Comparison of ENCODE assay signal across 16 cellular contexts in the genomic region with DNA sequence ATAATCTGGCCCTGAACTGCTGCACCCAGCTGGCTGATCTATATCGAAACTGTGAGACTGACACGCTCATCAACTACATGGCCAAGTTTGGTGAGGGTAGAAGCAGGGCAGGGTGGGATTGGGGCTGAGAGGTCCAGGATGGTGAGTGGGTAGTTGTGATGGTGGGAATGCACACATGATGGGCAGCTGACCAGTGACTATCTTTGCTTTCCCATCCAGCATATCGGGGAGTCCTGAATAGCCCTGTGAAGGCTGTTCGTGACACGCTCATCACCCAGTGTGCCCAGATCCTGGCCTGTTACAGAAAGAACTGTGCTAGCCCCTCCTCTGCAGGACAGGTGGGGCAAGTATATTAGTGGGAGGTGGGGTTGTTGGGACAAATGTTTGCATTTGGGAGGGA. TPM values are rescaled to one million over a fixed set of nuclear protein-coding genes. Genes with fewer than 3 reads are reported as not detected.
DNase-seq lines count a peak whose midpoint lies in the region; ATAC-seq and TF ChIP-seq lines count a peak whose summit lies in the region.
"Had no signal": no experiment of that assay in that cellular context is flagged by ENCODE, and none has a peak within 500 bp of the region (broad histone marks: within the 10 kb centered on the region; RNA-seq: fewer than 3 reads in every experiment).

No MANE protein-coding gene starts in this region.

- no peaks in the 10 kb centered on the region for H3K9me3 Mint-ChIP-seq in CD4-positive, alpha-beta T cell
- H3K9me3 Mint-ChIP-seq in activated CD8-positive, alpha-beta T cell treated with anti-CD3 and anti-CD28 coated beads for 36 hours, result no peaks in the 10 kb centered on the region
- no peaks in the 10 kb centered on the region for H3K9me3 Mint-ChIP-seq in natural killer cell
- H3K9me3 Mint-ChIP-seq: stimulated activated naive B cell treated with anti-CD40 and anti-IgM and Interleukin-4, amounts not matched to agents 10 μg/mL and 1 μg/mL and 100 μg/mL, for 72 hours had no signal

- peaks cover 12% of the 10 kb centered on the region for H3F3A ChIP-seq in DOHH2 (ENCODE audit: control insufficient read depth, insufficient read depth)

- CTCF ChIA-PET in CD4-positive, alpha-beta T cell (lab: Charles Lee), result interaction anchor here (0.8 to 3.1 kb wide), 11 partner anchors 9 to 473 kb away, joined by 3 to 18 read pairs (median 5); partner anchors contain the start of gene CHCHD1
- CTCF ChIA-PET in activated CD8-positive, alpha-beta T cell treated with anti-CD3 and anti-CD28 coated beads for 36 hours (lab: Charles Lee), result interaction anchor here (1.3 to 2.5 kb wide), 6 partner anchors 10 to 53 kb away, joined by 3 to 25 read pairs (median 11); partner anchors contain the start of genes CHCHD1 and SEC24C

- H3K4me2 ChIP-seq in DOHH2 (ENCODE audit: low read length), result peak overlapping the region; percentile 43
- H3K4me2 ChIP-seq: hepatocyte had no signal

- no peaks in the 10 kb centered on the region for H3K27me3 Mint-ChIP-seq in CD4-positive, alpha-beta T cell
- no peaks in the 10 kb centered on the region for H3K27me3 Mint-ChIP-seq in activated CD8-positive, alpha-beta T cell treated with anti-CD3 and anti-CD28 coated beads for 36 hours
- no peaks in the 10 kb centered on the region for H3K27me3 Mint-ChIP-seq in natural killer cell (ENCODE audit: low read depth in 2 of 2)
- H3K27me3 Mint-ChIP-seq: stimulated activated naive B cell treated with anti-CD40 and anti-IgM and Interleukin-4, amounts not matched to agents 10 μg/mL and 1 μg/mL and 100 μg/mL, for 72 hours had no signal

- in situ Hi-C loops in brain microvascular endothelial cell (cut with HindIII; ENCODE audit: low pct_ligation_motif_present, low sequenced_read_pairs), result no loop called here

- ATAC-seq in CD4-positive, alpha-beta T cell (ENCODE audit: poor library complexity), result no peak
- no peak for ATAC-seq in activated CD8-positive, alpha-beta T cell treated with anti-CD3 and anti-CD28 coated beads for 36 hours
- ATAC-seq in natural killer cell, result no peak
- ATAC-seq: stimulated activated naive B cell treated with anti-CD40 and anti-IgM and Interleukin-4, amounts not matched to agents 10 μg/mL and 1 μg/mL and 100 μg/mL, for 72 hours had no signal

- peaks cover 22% of the 10 kb centered on the region for H3K79me2 ChIP-seq in DOHH2 (ENCODE audit: control insufficient read depth, low read length)

- intact Hi-C loops in CD4-positive, alpha-beta T cell (cut with DNase I, micrococcal nuclease), result loop anchor here in 1 of 2 experiments (2.0 kb wide), 2 partner anchors 15 to 109 kb away; partner anchors contain the start of gene ZSWIM8
- intact Hi-C loops in activated CD8-positive, alpha-beta T cell treated with anti-CD3 and anti-CD28 coated beads for 36 hours (cut with micrococcal nuclease), result no loop called here
- intact Hi-C loops in natural killer cell (cut with micrococcal nuclease), result no loop called here

- POLR2A ChIA-PET in CD4-positive, alpha-beta T cell (lab: Charles Lee), result interaction anchor here (1.2 to 7.6 kb wide), 4 partner anchors 15 to 40 kb away, joined by 4 to 244 read pairs (median 48); partner anchors contain the start of genes CHCHD1, SEC24C and ZSWIM8
- POLR2A ChIA-PET in activated CD8-positive, alpha-beta T cell treated with anti-CD3 and anti-CD28 coated beads for 36 hours (lab: Charles Lee), result interaction anchor here (0.6 to 8.7 kb wide), 8 partner anchors 10 to 396 kb away, joined by 3 to 112 read pairs (median 3); partner anchors contain the start of genes CHCHD1 and ZSWIM8

- peaks cover 31% of the 10 kb centered on the region for H3K4me1 ChIP-seq in DOHH2 (ENCODE audit: control insufficient read depth, low read length)
- H3K4me1 ChIP-seq: BE2C had no signal

- H3K9me3 ChIP-seq in CD4-positive, alpha-beta T cell (ENCODE audit: control insufficient read depth, low read length), result no peaks in the 10 kb centered on the region
- H3K9me3 ChIP-seq in DOHH2 (ENCODE audit: control insufficient read depth, insufficient read depth, low read length), result no peaks in the 10 kb centered on the region
- H3K9me3 ChIP-seq: BE2C had no signal

- H3K4me1 Mint-ChIP-seq in CD4-positive, alpha-beta T cell (ENCODE audit: low read depth), result peaks cover 53% of the 10 kb centered on the region
- peaks cover 28% of the 10 kb centered on the region for H3K4me1 Mint-ChIP-seq in activated CD8-positive, alpha-beta T cell treated with anti-CD3 and anti-CD28 coated beads for 36 hours (ENCODE audit: low read depth)
- peaks cover 24 to 60% of the 10 kb centered on the region in 2 donors for H3K4me1 Mint-ChIP-seq in natural killer cell

- H3K27me3 ChIP-seq in CD4-positive, alpha-beta T cell (ENCODE audit: control insufficient read depth, insufficient read depth, low read length), result no peaks in the 10 kb centered on the region
- H3K27me3 ChIP-seq in DOHH2 (ENCODE audit: control insufficient read depth, low read length) (no peaks in the 10 kb centered on the region), brain microvascular endothelial cell (replicated peaks) (no peaks in the 10 kb centered on the region)
- H3K27me3 ChIP-seq: BE2C, hepatocyte had no signal

- H3K4me3 ChIP-seq in DOHH2 (ENCODE audit: low read length) (0 out of 2 replicates have a peak overlapping the region, but pooled peaks have one; percentile 6), brain microvascular endothelial cell (ENCODE audit: low read depth, low read length) (no peak overlapping the region)
- H3K4me3 ChIP-seq: coronary artery, hepatocyte, lung had no signal

- no peaks in the 10 kb centered on the region for H3K9me2 ChIP-seq in DOHH2 (replicated peaks; ENCODE audit: control insufficient read depth, low read length)

- TF ChIP-seq CTCF in CD4-positive, alpha-beta T cell (IDR thresholded peaks at IDR 0.05), result no peak
- no peak for TF ChIP-seq CTCF in DOHH2 (IDR thresholded peaks at IDR 0.05; ENCODE audit: low read depth, low read length, poor library complexity, severe bottlenecking)
- no peak for TF ChIP-seq CTCF in activated CD8-positive, alpha-beta T cell treated with anti-CD3 and anti-CD28 coated beads for 36 hours (IDR thresholded peaks at IDR 0.05)
- no peak for TF ChIP-seq CTCF in natural killer cell (IDR thresholded peaks at IDR 0.05)
- no peak for TF ChIP-seq CTCF in brain microvascular endothelial cell (IDR thresholded peaks at IDR 0.05; ENCODE audit: low read depth, low read length, missing control alignments)

- H3K36me3 Mint-ChIP-seq in CD4-positive, alpha-beta T cell (ENCODE audit: low read depth), result peaks cover 85% of the 10 kb centered on the region
- H3K36me3 Mint-ChIP-seq in activated CD8-positive, alpha-beta T cell treated with anti-CD3 and anti-CD28 coated beads for 36 hours (ENCODE audit: low read depth), result peaks cover 79% of the 10 kb centered on the region
- H3K36me3 Mint-ChIP-seq in natural killer cell, result peaks cover 34% of the 10 kb centered on the region

- H3K27ac ChIP-seq in CD4-positive, alpha-beta T cell (ENCODE audit: low read depth, low read length), result no peak overlapping the region
- peak overlapping the region; percentile 22; the same call in 1 of the 2 replicates for H3K27ac ChIP-seq in DOHH2 (ENCODE audit: low read depth, low read length)
- H3K27ac ChIP-seq in brain microvascular endothelial cell, result no peak overlapping the region
- H3K27ac ChIP-seq: coronary artery, hepatocyte, WERI-Rb-1 had no signal

- no peak for DNase-seq in CD4-positive, alpha-beta T cell
- DNase-seq in activated CD8-positive, alpha-beta T cell treated with anti-CD3 and anti-CD28 coated beads for 36 hours, result no peak
- DNase-seq in natural killer cell (no peak), NCI-H2107 treated with DMSO at 0.1 percent for 48 hours (lab: John Stamatoyannopoulos, UW; ENCODE audit: unreplicated experiment) (no peak), MV-4-11 (lab: John Stamatoyannopoulos, UW) (no peak), brain microvascular endothelial cell (no peak)
- DNase-seq: BE2C; MM.1S; NCI-H1694 treated with DMSO at 0.1 percent for 48 hours; NCI-H446; stimulated activated naive B cell treated with anti-CD40 and anti-IgM and Interleukin-4, amounts not matched to agents 10 μg/mL and 1 μg/mL and 100 μg/mL, for 72 hours; WERI-Rb-1 had no signal

- H4K20me1 ChIP-seq in DOHH2 (ENCODE audit: control insufficient read depth, insufficient read depth, low read depth, low read length), result no peaks in the 10 kb centered on the region

- H3K4me3 Mint-ChIP-seq in CD4-positive, alpha-beta T cell, result peak overlapping the region; percentile 78
- no peak overlapping the region for H3K4me3 Mint-ChIP-seq in activated CD8-positive, alpha-beta T cell treated with anti-CD3 and anti-CD28 coated beads for 36 hours
- H3K4me3 Mint-ChIP-seq in natural killer cell, result no peak overlapping the region

- H3K27ac Mint-ChIP-seq in CD4-positive, alpha-beta T cell, result peak overlapping the region; percentile 97
- H3K27ac Mint-ChIP-seq in activated CD8-positive, alpha-beta T cell treated with anti-CD3 and anti-CD28 coated beads for 36 hours, result peak overlapping the region; percentile 9
- H3K27ac Mint-ChIP-seq in natural killer cell, result peak overlapping the region; percentile 17 to 52

- H3K36me3 ChIP-seq in DOHH2 (ENCODE audit: control insufficient read depth, low read length) (peaks cover 83% of the 10 kb centered on the region), brain microvascular endothelial cell (replicated peaks) (peaks cover 75% of the 10 kb centered on the region)

RNA-seq across cellular contexts. Expression of gene CHCHD1, which starts 12.5 kb away (rescaled TPM):
- total RNA-seq in CD4-positive, alpha-beta T cell, result 1 to 10 TPM; 6.3 to 6.8 TPM
- 10 to 100 TPM; 28.9 to 33.0 TPM for total RNA-seq in activated CD8-positive, alpha-beta T cell treated with anti-CD3 and anti-CD28 coated beads for 36 hours
- total RNA-seq in natural killer cell, result 1 to 10 TPM; 5.2 to 7.0 (median 5.9) TPM

RNA-seq across cellular contexts. Expression of gene ZSWIM8, which starts 16.0 kb away (rescaled TPM):
- 10 to 100 TPM; 66.4 to 70.7 TPM for total RNA-seq in CD4-positive, alpha-beta T cell
- total RNA-seq in activated CD8-positive, alpha-beta T cell treated with anti-CD3 and anti-CD28 coated beads for 36 hours, result 10 to 100 TPM; 30.0 to 41.0 TPM
- total RNA-seq in natural killer cell, result 100 to 1,000 TPM; 157 to 161 (median 159) TPM

RNA-seq across cellular contexts. Expression of gene SEC24C, which starts 25.2 kb away (rescaled TPM):
- total RNA-seq in CD4-positive, alpha-beta T cell, result 10 to 100 TPM; 52.0 to 54.2 TPM
- 10 to 100 TPM; 87.5 to 88.7 TPM for total RNA-seq in activated CD8-positive, alpha-beta T cell treated with anti-CD3 and anti-CD28 coated beads for 36 hours
- 100 to 1,000 TPM; 153 to 161 (median 160) TPM for total RNA-seq in natural killer cell

RNA-seq across cellular contexts. Expression of gene NDST2, which starts 42.0 kb away (rescaled TPM):
- 100 to 1,000 TPM; 121 to 135 TPM for total RNA-seq in CD4-positive, alpha-beta T cell
- total RNA-seq in activated CD8-positive, alpha-beta T cell treated with anti-CD3 and anti-CD28 coated beads for 36 hours, result 10 to 100 TPM; 51.1 to 53.5 TPM
- total RNA-seq in natural killer cell, result 10 to 100 TPM; 64.7 to 73.8 (median 65.4) TPM

Comparison
In these comparisons a context has a peak if more than half of its experiments do, and no peak if none do; other contexts are left out.
1. H3K27ac Mint-ChIP-seq: peak in every context shown above with its lines; median percentile 97 in CD4-positive, alpha-beta T cell; 34 in natural killer cell; 9 in activated CD8-positive, alpha-beta T cell treated with anti-CD3 and anti-CD28 coated beads for 36 hours.